ENCODE assay signal across 10 cellular contexts in genomic region chr1:115332813-115333608, GRCh38. TPM values are rescaled to one million over a fixed set of nuclear protein-coding genes. Genes with fewer than 3 reads are reported as not detected.
A peak's percentile ranks its signal among the peaks of the same experiment; 100 is the strongest.
DNase-seq lines count a peak whose midpoint lies in the region; ATAC-seq and TF ChIP-seq lines count a peak whose summit lies in the region.
"Had no signal": no experiment of that assay in that cellular context is flagged by ENCODE, and none has a peak within 500 bp of the region (broad histone marks: within the 10 kb centered on the region; RNA-seq: fewer than 3 reads in every experiment).

No MANE protein-coding gene starts in this region.

- peak; percentile 65 for DNase-seq in AG08395 (ENCODE audit: low spot score)
- peak; percentile 78 for DNase-seq in HS-5 (ENCODE audit: low read depth)
- no peak for DNase-seq in body of pancreas
- DNase-seq in kidney epithelial cell (ENCODE audit: low read depth), result peak; percentile 74
- no peak for DNase-seq in activated CD4-positive, CD25-positive, alpha-beta regulatory T cell treated with anti-CD3 and anti-CD28 coated beads, Interleukin-2, amount 50 U/mL, for 72 hours
- no peak for DNase-seq in DMS114 treated with DMSO at 0.1 percent for 48 hours (lab: John Stamatoyannopoulos, UW; ENCODE audit: unreplicated experiment)
- no peak for DNase-seq in stimulated activated CD4-positive, alpha-beta T cell treated with anti-CD3 and anti-CD28 coated beads, Interleukin-4, amount 100 ng/mL, for 4 hours
- DNase-seq: activated CD8-positive, alpha-beta T cell treated with anti-CD3 and anti-CD28 coated beads, Interleukin-2, amount 10 ng/mL, durations not matched to agents 7 days and 5 days; naive thymus-derived CD8-positive, alpha-beta T cell had no signal

- H3K36me3 ChIP-seq in body of pancreas (replicated peaks in 1 of 2; ENCODE audit: insufficient read depth in 1 of 2, low read depth in 2 of 2) (no peaks in the 10 kb centered on the region), kidney epithelial cell (ENCODE audit: control insufficient read depth, insufficient read depth, low read length) (no peaks in the 10 kb centered on the region)

- H3K27ac ChIP-seq in body of pancreas, result no peak overlapping the region

- 61 to 76% methylated on average over 7 of the region's 7 CpGs for WGBS in body of pancreas, 2 donors

- H3K4me3 ChIP-seq in body of pancreas, result no peak overlapping the region
- H3K4me3 ChIP-seq in kidney epithelial cell (ENCODE audit: low read depth, low read length), result no peak overlapping the region

- H3K4me1 ChIP-seq in body of pancreas, result peaks cover 8% of the 10 kb centered on the region

- intact Hi-C loops in body of pancreas (cut with DNase I), result no loop called here

- TF ChIP-seq CTCF in body of pancreas (IDR thresholded peaks at IDR 0.05) (no peak), kidney epithelial cell (IDR thresholded peaks at IDR 0.05; ENCODE audit: insufficient read depth, low read length, poor library complexity, severe bottlenecking) (no peak)

- ATAC-seq in body of pancreas (peak; percentile 55), GM21786 (IDR thresholded peaks at IDR 0.05; ENCODE audit: unreplicated experiment) (no peak)
- ATAC-seq: activated CD8-positive, alpha-beta T cell treated with anti-CD3 and anti-CD28 coated beads, Interleukin-2, amount 10 ng/mL, durations not matched to agents 7 days and 5 days; naive thymus-derived CD8-positive, alpha-beta T cell had no signal

- no peaks in the 10 kb centered on the region for H3K9me3 ChIP-seq in body of pancreas

- no peaks in the 10 kb centered on the region for H3K27me3 ChIP-seq in body of pancreas
- no peaks in the 10 kb centered on the region for H3K27me3 ChIP-seq in kidney epithelial cell (ENCODE audit: control insufficient read depth, insufficient read depth, low read length)

- no peak for TF ChIP-seq POLR2A in body of pancreas (IDR thresholded peaks at IDR 0.05)

RNA-seq across cellular contexts. Expression of gene NGF, which starts 5.0 kb away (rescaled TPM):
- 1 to 10 TPM in 1 of 2 donors, not detected in 1; 3.6 TPM for total RNA-seq in body of pancreas
- 2.9 and 3.4 TPM in 2 replicates for total RNA-seq in kidney epithelial cell
- total RNA-seq: activated CD8-positive, alpha-beta T cell treated with anti-CD3 and anti-CD28 coated beads, Interleukin-2, amount 10 ng/mL, durations not matched to agents 7 days and 5 days; naive thymus-derived CD8-positive, alpha-beta T cell had no signal

Comparison
In these comparisons a context has a peak if more than half of its experiments do, and no peak if none do; other contexts are left out.
1. DNase-seq: peak in AG08395 (single experiment), HS-5 (single experiment) and kidney epithelial cell (single experiment); none in body of pancreas (0 of 4), activated CD4-positive, CD25-positive, alpha-beta regulatory T cell treated with anti-CD3 and anti-CD28 coated beads, Interleukin-2, amount 50 U/mL, for 72 hours (single experiment), DMS114 treated with DMSO at 0.1 percent for 48 hours (single experiment) and stimulated activated CD4-positive, alpha-beta T cell treated with anti-CD3 and anti-CD28 coated beads, Interleukin-4, amount 100 ng/mL, for 4 hours (0 of 2).